Comparison of ENCODE assay signal across 1 cellular context in genomic region chr1:89975540-89976125, GRCh38.
TF ChIP-seq lines count a peak whose summit lies in the region.

No MANE protein-coding gene starts in this region.

TF ChIP-seq in K562, 482 proteins besides CTCF, POLR2A, EP300 and RAD21 (continued from another document):
- no peak for TF ChIP-seq ZNF699 (CRISPR knock-in tag; IDR thresholded peaks at IDR 0.05; ENCODE audit: insufficient replicate concordance)
- TF ChIP-seq MEIS2 (IDR thresholded peaks at IDR 0.05; ENCODE audit: partially characterized antibody): peak; percentile 43
- TF ChIP-seq ZNF644 (tag; IDR thresholded peaks at IDR 0.05; ENCODE audit: low read depth): no peak
- no peak for TF ChIP-seq BDP1 (IDR thresholded peaks at IDR 0.05; ENCODE audit: insufficient read depth, insufficient read length)
- TF ChIP-seq ZNF551 (CRISPR knock-in tag; IDR thresholded peaks at IDR 0.05): no peak
- no peak for TF ChIP-seq NEUROD1 (IDR thresholded peaks at IDR 0.05; ENCODE audit: borderline replicate concordance, low read depth, low read length, partially characterized antibody)
- peak; percentile 25; the same call in 1 of the 2 replicates for TF ChIP-seq SOX6 (IDR thresholded peaks at IDR 0.05)
- no peak for TF ChIP-seq U2AF1 (optimal IDR thresholded peaks at IDR 0.05; ENCODE audit: low read depth, low read length)
- TF ChIP-seq FOS (IDR thresholded peaks at IDR 0.05; ENCODE audit: extremely low read depth, insufficient read length): peak; percentile 20
- no peak for TF ChIP-seq HMG20A (CRISPR knock-in tag; conservative IDR thresholded peaks at IDR 0.05)
- no peak for TF ChIP-seq POLR2AphosphoS5 (IDR thresholded peaks at IDR 0.05; ENCODE audit: control insufficient read depth, insufficient read depth, low read depth, low read length)
- TF ChIP-seq CBX1 (IDR thresholded peaks at IDR 0.05; ENCODE audit: low read depth): no peak
- TF ChIP-seq DIDO1 (tag; IDR thresholded peaks at IDR 0.05; ENCODE audit: low read depth): no peak
- TF ChIP-seq, protein P1, sequence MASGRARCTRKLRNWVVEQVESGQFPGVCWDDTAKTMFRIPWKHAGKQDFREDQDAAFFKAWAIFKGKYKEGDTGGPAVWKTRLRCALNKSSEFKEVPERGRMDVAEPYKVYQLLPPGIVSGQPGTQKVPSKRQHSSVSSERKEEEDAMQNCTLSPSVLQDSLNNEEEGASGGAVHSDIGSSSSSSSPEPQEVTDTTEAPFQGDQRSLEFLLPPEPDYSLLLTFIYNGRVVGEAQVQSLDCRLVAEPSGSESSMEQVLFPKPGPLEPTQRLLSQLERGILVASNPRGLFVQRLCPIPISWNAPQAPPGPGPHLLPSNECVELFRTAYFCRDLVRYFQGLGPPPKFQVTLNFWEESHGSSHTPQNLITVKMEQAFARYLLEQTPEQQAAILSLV (tag; IDR thresholded peaks at IDR 0.05): no peak
- peak; percentile 83 for TF ChIP-seq SPI1 (IDR thresholded peaks at IDR 0.05; ENCODE audit: borderline replicate concordance, low read depth, low read length)
- no peak for TF ChIP-seq CREBBP (IDR thresholded peaks at IDR 0.05; ENCODE audit: low read depth, low read length)
- peak; percentile 81 for TF ChIP-seq CBFA2T3 (IDR thresholded peaks at IDR 0.05)
